19 cellular contexts compared by ENCODE assay signal in genomic region chr3:60877188-60877587, GRCh38.
A peak's percentile ranks its signal among the peaks of the same experiment; 100 is the strongest.
DNase-seq lines count a peak whose midpoint lies in the region; ATAC-seq, FAIRE-seq and TF ChIP-seq lines count a peak whose summit lies in the region.
"Had no signal": no experiment of that assay in that cellular context is flagged by ENCODE, and none has a peak within 500 bp of the region (broad histone marks: within the 10 kb centered on the region; RNA-seq: fewer than 3 reads in every experiment).

No MANE protein-coding gene starts in this region.

- no peaks in the 10 kb centered on the region for H3K36me3 ChIP-seq in bronchial epithelial cell (ENCODE audit: control insufficient read depth, insufficient read depth, low read length)
- H3K36me3 ChIP-seq: BLaER1 had no signal

- TF ChIP-seq CTCF in bronchial epithelial cell (IDR thresholded peaks at IDR 0.05; ENCODE audit: insufficient read depth, low read length, severe bottlenecking) = no peak

- ATAC-seq in HG03025 (IDR thresholded peaks at IDR 0.05; ENCODE audit: low FRiP score, unreplicated experiment) (no peak), HG03342 (IDR thresholded peaks at IDR 0.05; ENCODE audit: unreplicated experiment) (no peak)
- ATAC-seq: A549 had no signal

- no peak overlapping the region for H3K4me3 ChIP-seq in bronchial epithelial cell (ENCODE audit: low read depth, low read length)
- H3K4me3 ChIP-seq: A549, BLaER1 had no signal

- FAIRE-seq in bronchial epithelial cell (lab: Jason Lieb, UNC) = peak; percentile 58
- FAIRE-seq: A549, HepG2, RCC 7860 had no signal

- DNase-seq in NCI-H345 (lab: John Stamatoyannopoulos, UW) (peak; percentile 7), NCI-H345 treated with DMSO at 0.1 percent for 48 hours (lab: John Stamatoyannopoulos, UW; ENCODE audit: unreplicated experiment) (no peak), NCI-H2171 (lab: John Stamatoyannopoulos, UW) (peak; percentile 52), bronchial epithelial cell (ENCODE audit: low read depth) (no peak)
- no peak for DNase-seq in activated effector memory CD4-positive, alpha-beta T cell treated with anti-CD3 and anti-CD28 coated beads, Interleukin-2, amount 50 U/mL, for 16 hours
- DNase-seq: CD4-positive, alpha-beta memory T cell; GDM1; KBM-7; NCI-H187 treated with DMSO at 0.1 percent for 48 hours; NCI-H526; Right ventricle myocardium superior; SW 1271; T-helper 2 cell had no signal

- no peaks in the 10 kb centered on the region for H3K27me3 ChIP-seq in bronchial epithelial cell (ENCODE audit: control insufficient read depth, insufficient read depth, low read length)
- H3K27me3 ChIP-seq: BLaER1 had no signal

Comparison
In these comparisons a context has a peak if more than half of its experiments do, and no peak if none do; other contexts are left out.
1. DNase-seq: peak in NCI-H345 (single experiment) and NCI-H2171 (single experiment); none in NCI-H345 treated with DMSO at 0.1 percent for 48 hours (single experiment), bronchial epithelial cell (single experiment) and activated effector memory CD4-positive, alpha-beta T cell treated with anti-CD3 and anti-CD28 coated beads, Interleukin-2, amount 50 U/mL, for 16 hours (single experiment).